ENCODE assay signal across 1 cellular context in the genomic region with DNA sequence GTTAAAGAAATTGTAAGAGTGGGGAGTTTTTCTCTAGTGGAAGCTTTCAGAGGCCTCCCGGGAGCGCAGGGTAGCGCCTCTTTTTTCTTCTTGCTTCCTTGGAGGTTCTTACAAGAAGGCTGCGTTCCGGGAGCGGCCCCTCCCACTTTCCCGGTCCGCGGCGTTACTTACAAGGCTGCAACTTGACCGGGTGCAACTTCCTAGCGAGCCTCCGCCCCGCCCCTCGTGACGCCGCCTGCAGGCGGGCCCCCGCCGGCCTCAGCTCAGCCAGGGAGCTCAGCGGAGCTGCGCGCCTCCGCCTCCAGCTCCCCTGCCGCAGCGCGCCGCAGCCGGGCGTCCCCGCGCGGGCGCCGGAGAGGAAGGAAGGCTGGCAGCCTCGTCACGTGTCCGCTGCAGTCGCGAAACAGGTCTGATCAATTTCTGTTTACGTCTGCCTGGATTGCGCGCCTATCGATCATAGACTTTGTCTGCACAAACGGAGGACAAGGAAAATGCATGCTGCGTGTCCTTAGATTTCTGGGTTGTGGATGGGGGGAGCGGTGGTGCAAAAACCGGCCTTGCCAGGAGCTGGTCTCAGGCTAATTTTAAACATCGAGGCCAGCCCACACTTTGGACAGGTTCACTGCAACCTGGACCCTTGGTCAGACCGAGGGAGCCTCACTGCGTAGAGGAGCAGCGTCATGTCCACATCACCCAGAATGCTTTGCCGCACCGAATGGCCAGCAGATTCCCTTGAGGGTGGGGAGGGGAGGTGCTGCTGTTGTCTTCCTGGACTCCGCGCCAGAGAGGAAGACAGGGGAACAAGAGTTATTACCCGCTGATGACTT.
TF ChIP-seq lines count a peak whose summit lies in the region.

A gene with protein sequence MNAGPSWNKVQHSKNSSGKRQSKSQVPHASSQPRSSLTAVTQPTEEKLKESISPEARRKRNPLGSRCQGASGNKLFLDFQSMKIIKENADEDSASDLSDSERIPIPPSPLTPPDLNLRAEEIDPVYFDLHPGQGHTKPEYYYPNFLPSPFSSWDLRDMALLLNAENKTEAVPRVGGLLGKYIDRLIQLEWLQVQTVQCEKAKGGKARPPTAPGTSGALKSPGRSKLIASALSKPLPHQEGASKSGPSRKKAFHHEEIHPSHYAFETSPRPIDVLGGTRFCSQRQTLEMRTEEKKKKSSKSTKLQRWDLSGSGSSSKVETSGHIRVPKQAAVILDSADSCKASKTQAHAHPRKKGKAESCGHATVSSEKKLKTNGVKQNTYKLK (plus strand): TSS at position 261 of the 827 bp plus-strand sequence. CDS start 3,555 bp downstream, outside the sequence.
A gene with protein sequence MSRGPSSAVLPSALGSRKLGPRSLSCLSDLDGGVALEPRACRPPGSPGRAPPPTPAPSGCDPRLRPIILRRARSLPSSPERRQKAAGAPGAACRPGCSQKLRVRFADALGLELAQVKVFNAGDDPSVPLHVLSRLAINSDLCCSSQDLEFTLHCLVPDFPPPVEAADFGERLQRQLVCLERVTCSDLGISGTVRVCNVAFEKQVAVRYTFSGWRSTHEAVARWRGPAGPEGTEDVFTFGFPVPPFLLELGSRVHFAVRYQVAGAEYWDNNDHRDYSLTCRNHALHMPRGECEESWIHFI (minus strand): TSS at position 177 of the 827 bp plus-strand sequence. CDS start 374 bp downstream, outside the sequence.

TF ChIP-seq in HepG2, 621 proteins besides CTCF, POLR2A, EP300 and RAD21 (continued from another document and continues in another):
- TF ChIP-seq, protein P1, sequence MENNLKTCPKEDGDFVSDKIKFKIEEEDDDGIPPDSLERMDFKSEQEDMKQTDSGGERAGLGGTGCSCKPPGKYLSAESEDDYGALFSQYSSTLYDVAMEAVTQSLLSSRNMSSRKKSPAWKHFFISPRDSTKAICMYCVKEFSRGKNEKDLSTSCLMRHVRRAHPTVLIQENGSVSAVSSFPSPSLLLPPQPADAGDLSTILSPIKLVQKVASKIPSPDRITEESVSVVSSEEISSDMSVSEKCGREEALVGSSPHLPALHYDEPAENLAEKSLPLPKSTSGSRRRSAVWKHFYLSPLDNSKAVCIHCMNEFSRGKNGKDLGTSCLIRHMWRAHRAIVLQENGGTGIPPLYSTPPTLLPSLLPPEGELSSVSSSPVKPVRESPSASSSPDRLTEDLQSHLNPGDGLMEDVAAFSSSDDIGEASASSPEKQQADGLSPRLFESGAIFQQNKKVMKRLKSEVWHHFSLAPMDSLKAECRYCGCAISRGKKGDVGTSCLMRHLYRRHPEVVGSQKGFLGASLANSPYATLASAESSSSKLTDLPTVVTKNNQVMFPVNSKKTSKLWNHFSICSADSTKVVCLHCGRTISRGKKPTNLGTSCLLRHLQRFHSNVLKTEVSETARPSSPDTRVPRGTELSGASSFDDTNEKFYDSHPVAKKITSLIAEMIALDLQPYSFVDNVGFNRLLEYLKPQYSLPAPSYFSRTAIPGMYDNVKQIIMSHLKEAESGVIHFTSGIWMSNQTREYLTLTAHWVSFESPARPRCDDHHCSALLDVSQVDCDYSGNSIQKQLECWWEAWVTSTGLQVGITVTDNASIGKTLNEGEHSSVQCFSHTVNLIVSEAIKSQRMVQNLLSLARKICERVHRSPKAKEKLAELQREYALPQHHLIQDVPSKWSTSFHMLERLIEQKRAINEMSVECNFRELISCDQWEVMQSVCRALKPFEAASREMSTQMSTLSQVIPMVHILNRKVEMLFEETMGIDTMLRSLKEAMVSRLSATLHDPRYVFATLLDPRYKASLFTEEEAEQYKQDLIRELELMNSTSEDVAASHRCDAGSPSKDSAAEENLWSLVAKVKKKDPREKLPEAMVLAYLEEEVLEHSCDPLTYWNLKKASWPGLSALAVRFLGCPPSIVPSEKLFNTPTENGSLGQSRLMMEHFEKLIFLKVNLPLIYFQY (CRISPR knock-in tag; IDR thresholded peaks at IDR 0.05; ENCODE audit: borderline replicate concordance): peak; percentile 33
- TF ChIP-seq ZNF776 (CRISPR knock-in tag; IDR thresholded peaks at IDR 0.05): peak; percentile 43; the same call in 1 of the 2 replicates
- peak; percentile 66 for TF ChIP-seq ZBTB21 (CRISPR knock-in tag; IDR thresholded peaks at IDR 0.05)
- TF ChIP-seq, protein P2, sequence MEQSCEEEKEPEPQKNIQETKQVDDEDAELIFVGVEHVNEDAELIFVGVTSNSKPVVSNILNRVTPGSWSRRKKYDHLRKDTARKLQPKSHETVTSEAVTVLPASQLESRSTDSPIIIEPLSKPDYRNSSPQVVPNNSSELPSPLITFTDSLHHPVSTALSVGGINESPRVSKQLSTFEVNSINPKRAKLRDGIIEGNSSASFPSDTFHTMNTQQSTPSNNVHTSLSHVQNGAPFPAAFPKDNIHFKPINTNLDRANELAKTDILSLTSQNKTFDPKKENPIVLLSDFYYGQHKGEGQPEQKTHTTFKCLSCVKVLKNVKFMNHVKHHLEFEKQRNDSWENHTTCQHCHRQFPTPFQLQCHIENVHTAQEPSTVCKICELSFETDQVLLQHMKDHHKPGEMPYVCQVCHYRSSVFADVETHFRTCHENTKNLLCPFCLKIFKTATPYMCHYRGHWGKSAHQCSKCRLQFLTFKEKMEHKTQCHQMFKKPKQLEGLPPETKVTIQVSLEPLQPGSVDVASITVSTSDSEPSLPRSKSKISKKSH (CRISPR knock-in tag; IDR thresholded peaks at IDR 0.05; ENCODE audit: borderline replicate concordance): peak; percentile 93
- TF ChIP-seq ZBTB7B (CRISPR knock-in tag; IDR thresholded peaks at IDR 0.05): peak; percentile 65; the same call in 1 of the 2 replicates
- peak; percentile 84 for TF ChIP-seq MXD4 (CRISPR knock-in tag; IDR thresholded peaks at IDR 0.05)
- TF ChIP-seq ZNF724P (CRISPR knock-in tag; IDR thresholded peaks at IDR 0.05; ENCODE audit: borderline replicate concordance): peak; percentile 89; the same call in 1 of the 2 replicates
- TF ChIP-seq, protein P3, sequence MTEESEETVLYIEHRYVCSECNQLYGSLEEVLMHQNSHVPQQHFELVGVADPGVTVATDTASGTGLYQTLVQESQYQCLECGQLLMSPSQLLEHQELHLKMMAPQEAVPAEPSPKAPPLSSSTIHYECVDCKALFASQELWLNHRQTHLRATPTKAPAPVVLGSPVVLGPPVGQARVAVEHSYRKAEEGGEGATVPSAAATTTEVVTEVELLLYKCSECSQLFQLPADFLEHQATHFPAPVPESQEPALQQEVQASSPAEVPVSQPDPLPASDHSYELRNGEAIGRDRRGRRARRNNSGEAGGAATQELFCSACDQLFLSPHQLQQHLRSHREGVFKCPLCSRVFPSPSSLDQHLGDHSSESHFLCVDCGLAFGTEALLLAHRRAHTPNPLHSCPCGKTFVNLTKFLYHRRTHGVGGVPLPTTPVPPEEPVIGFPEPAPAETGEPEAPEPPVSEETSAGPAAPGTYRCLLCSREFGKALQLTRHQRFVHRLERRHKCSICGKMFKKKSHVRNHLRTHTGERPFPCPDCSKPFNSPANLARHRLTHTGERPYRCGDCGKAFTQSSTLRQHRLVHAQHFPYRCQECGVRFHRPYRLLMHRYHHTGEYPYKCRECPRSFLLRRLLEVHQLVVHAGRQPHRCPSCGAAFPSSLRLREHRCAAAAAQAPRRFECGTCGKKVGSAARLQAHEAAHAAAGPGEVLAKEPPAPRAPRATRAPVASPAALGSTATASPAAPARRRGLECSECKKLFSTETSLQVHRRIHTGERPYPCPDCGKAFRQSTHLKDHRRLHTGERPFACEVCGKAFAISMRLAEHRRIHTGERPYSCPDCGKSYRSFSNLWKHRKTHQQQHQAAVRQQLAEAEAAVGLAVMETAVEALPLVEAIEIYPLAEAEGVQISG (CRISPR knock-in tag; IDR thresholded peaks at IDR 0.05): peak; percentile 82
- peak; percentile 71; the same call in 1 of the 2 replicates for TF ChIP-seq FIP1L1 (IDR thresholded peaks at IDR 0.05; ENCODE audit: borderline replicate concordance, insufficient read depth, low read depth, low read length)
- TF ChIP-seq, protein P4, sequence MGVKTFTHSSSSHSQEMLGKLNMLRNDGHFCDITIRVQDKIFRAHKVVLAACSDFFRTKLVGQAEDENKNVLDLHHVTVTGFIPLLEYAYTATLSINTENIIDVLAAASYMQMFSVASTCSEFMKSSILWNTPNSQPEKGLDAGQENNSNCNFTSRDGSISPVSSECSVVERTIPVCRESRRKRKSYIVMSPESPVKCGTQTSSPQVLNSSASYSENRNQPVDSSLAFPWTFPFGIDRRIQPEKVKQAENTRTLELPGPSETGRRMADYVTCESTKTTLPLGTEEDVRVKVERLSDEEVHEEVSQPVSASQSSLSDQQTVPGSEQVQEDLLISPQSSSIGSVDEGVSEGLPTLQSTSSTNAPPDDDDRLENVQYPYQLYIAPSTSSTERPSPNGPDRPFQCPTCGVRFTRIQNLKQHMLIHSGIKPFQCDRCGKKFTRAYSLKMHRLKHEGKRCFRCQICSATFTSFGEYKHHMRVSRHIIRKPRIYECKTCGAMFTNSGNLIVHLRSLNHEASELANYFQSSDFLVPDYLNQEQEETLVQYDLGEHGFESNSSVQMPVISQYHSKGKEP (CRISPR knock-in tag; IDR thresholded peaks at IDR 0.05): 0 out of 2 replicates have a peak, but pooled peaks have one; percentile 64
- 0 out of 2 replicates have a peak, but pooled peaks have one; percentile 13 for TF ChIP-seq HOXA5 (CRISPR knock-in tag; IDR thresholded peaks at IDR 0.05)
- TF ChIP-seq IKZF1 (IDR thresholded peaks at IDR 0.05): no peak
- peak; percentile 73; the same call in 1 of the 2 replicates for TF ChIP-seq SIN3A (IDR thresholded peaks at IDR 0.05; ENCODE audit: borderline replicate concordance, low read depth, low read length)
- TF ChIP-seq, protein P5, sequence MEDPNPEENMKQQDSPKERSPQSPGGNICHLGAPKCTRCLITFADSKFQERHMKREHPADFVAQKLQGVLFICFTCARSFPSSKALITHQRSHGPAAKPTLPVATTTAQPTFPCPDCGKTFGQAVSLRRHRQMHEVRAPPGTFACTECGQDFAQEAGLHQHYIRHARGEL (CRISPR knock-in tag; IDR thresholded peaks at IDR 0.05): 0 out of 2 replicates have a peak, but pooled peaks have one; percentile 52
- no peak for TF ChIP-seq TEAD2 (CRISPR knock-in tag; IDR thresholded peaks at IDR 0.05)
- peak; percentile 84; the same call in 1 of the 2 replicates for TF ChIP-seq ZSCAN25 (CRISPR knock-in tag; IDR thresholded peaks at IDR 0.05)
- TF ChIP-seq, protein P6, sequence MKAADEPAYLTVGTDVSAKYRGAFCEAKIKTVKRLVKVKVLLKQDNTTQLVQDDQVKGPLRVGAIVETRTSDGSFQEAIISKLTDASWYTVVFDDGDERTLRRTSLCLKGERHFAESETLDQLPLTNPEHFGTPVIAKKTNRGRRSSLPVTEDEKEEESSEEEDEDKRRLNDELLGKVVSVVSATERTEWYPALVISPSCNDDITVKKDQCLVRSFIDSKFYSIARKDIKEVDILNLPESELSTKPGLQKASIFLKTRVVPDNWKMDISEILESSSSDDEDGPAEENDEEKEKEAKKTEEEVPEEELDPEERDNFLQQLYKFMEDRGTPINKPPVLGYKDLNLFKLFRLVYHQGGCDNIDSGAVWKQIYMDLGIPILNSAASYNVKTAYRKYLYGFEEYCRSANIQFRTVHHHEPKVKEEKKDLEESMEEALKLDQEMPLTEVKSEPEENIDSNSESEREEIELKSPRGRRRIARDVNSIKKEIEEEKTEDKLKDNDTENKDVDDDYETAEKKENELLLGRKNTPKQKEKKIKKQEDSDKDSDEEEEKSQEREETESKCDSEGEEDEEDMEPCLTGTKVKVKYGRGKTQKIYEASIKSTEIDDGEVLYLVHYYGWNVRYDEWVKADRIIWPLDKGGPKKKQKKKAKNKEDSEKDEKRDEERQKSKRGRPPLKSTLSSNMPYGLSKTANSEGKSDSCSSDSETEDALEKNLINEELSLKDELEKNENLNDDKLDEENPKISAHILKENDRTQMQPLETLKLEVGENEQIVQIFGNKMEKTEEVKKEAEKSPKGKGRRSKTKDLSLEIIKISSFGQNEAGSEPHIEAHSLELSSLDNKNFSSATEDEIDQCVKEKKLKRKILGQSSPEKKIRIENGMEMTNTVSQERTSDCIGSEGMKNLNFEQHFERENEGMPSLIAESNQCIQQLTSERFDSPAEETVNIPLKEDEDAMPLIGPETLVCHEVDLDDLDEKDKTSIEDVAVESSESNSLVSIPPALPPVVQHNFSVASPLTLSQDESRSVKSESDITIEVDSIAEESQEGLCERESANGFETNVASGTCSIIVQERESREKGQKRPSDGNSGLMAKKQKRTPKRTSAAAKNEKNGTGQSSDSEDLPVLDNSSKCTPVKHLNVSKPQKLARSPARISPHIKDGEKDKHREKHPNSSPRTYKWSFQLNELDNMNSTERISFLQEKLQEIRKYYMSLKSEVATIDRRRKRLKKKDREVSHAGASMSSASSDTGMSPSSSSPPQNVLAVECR (CRISPR knock-in tag; IDR thresholded peaks at IDR 0.05; ENCODE audit: borderline replicate concordance): peak; percentile 86; the same call in 1 of the 2 replicates
- peak; percentile 97; the same call in 1 of the 2 replicates for TF ChIP-seq ZNF383 (CRISPR knock-in tag; IDR thresholded peaks at IDR 0.05; ENCODE audit: borderline replicate concordance)
- TF ChIP-seq, protein P7, sequence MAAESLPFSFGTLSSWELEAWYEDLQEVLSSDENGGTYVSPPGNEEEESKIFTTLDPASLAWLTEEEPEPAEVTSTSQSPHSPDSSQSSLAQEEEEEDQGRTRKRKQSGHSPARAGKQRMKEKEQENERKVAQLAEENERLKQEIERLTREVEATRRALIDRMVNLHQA (CRISPR knock-in tag; IDR thresholded peaks at IDR 0.05): peak; percentile 77; the same call in 1 of the 2 replicates
- peak; percentile 70; the same call in 1 of the 2 replicates for TF ChIP-seq ZNF891 (CRISPR knock-in tag; IDR thresholded peaks at IDR 0.05)
- peak; percentile 96 for TF ChIP-seq ZNF883 (CRISPR knock-in tag; IDR thresholded peaks at IDR 0.05; ENCODE audit: not compliant biosample characterization)
- no peak for TF ChIP-seq STAG1 (CRISPR knock-in tag; IDR thresholded peaks at IDR 0.05)
- TF ChIP-seq PAX8 (CRISPR knock-in tag; IDR thresholded peaks at IDR 0.05; ENCODE audit: borderline replicate concordance): peak; percentile 96; the same call in 1 of the 2 replicates
- TF ChIP-seq RNF2 (conservative IDR thresholded peaks at IDR 0.05; ENCODE audit: low read depth): peak; percentile 97
- peak; percentile 70; the same call in 1 of the 2 replicates for TF ChIP-seq KDM4B (CRISPR knock-in tag; IDR thresholded peaks at IDR 0.05)
- TF ChIP-seq, protein P8, sequence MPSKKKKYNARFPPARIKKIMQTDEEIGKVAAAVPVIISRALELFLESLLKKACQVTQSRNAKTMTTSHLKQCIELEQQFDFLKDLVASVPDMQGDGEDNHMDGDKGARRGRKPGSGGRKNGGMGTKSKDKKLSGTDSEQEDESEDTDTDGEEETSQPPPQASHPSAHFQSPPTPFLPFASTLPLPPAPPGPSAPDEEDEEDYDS (CRISPR knock-in tag; IDR thresholded peaks at IDR 0.05): peak; percentile 86
- TF ChIP-seq NFE2 (CRISPR knock-in tag; IDR thresholded peaks at IDR 0.05): 0 out of 2 replicates have a peak, but pooled peaks have one; percentile 39
- TF ChIP-seq, protein P9, sequence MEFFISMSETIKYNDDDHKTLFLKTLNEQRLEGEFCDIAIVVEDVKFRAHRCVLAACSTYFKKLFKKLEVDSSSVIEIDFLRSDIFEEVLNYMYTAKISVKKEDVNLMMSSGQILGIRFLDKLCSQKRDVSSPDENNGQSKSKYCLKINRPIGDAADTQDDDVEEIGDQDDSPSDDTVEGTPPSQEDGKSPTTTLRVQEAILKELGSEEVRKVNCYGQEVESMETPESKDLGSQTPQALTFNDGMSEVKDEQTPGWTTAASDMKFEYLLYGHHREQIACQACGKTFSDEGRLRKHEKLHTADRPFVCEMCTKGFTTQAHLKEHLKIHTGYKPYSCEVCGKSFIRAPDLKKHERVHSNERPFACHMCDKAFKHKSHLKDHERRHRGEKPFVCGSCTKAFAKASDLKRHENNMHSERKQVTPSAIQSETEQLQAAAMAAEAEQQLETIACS (CRISPR knock-in tag; IDR thresholded peaks at IDR 0.05): peak; percentile 85
- 0 out of 2 replicates have a peak, but pooled peaks have one; percentile 33 for TF ChIP-seq ZNF468 (CRISPR knock-in tag; IDR thresholded peaks at IDR 0.05)
